17 cellular contexts compared by ENCODE assay signal in the genomic region with DNA sequence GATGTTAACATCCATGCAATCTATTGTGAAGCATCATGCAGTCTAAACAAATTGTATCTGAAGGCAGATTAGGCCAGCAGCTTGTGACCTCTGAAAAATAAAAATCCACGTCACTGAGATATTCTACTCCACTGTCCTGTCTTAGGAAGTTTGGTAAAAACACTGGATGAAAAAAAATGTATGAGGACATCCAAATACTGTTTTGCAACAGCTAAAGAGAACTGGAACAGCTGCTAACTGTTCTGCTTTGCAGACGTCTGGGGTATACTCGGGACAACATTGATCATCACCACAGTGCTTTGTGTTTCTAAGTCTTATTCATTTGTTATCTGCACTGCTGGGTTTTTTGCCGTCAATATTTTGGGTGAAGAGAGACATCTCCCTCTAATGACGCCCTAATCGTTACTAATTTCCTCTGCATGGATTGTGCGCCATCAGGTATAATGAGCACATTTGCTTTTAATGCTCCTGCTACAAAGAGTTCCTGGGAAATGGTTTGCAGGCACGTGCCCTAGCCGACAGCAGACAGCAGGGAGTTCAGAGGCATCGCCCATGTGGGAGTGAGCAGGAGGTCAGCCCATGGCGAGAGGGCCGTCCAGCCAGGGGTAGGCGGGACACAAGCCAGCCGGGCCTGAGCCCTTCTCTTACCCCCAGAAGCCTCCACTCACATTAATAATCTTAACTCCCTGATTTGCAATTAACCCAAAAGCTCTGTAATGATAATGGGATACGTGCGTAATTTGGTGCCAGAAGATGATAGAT.
"Had no signal": no experiment of that assay in that cellular context is flagged by ENCODE, and none has a peak within 500 bp of the region (broad histone marks: within the 10 kb centered on the region; RNA-seq: fewer than 3 reads in every experiment).

No MANE protein-coding gene starts in this region.

- ATAC-seq: activated T-helper 17 cell treated with anti-CD3 and anti-CD28 coated beads, Interleukin-2, amount 50 U/mL, for 72 hours; left colon; natural killer cell; SK-N-SH treated with all-trans-retinoic acid at 6 μM for 48 hours; WTC11 had no signal

- H3K9me3 ChIP-seq: psoas muscle, transverse colon had no signal

- H3K4me3 ChIP-seq: psoas muscle, skin epidermis, transverse colon had no signal

- H3K27ac ChIP-seq: psoas muscle, skin epidermis had no signal

- DNase-seq: activated CD4-positive, alpha-beta T cell treated with anti-CD3 and anti-CD28 coated beads, Interleukin-2, amount 10 ng/mL, durations not matched to agents 7 days and 5 days; activated CD8-positive, alpha-beta memory T cell treated with anti-CD3 and anti-CD28 coated beads for 24 hours; activated naive CD4-positive, alpha-beta T cell treated with anti-CD3 and anti-CD28 coated beads, Interleukin-2, amount 10 ng/mL, durations not matched to agents 7 days and 5 days; central memory CD4-positive, alpha-beta T cell; cortex of kidney; effector CD8-positive, alpha-beta T cell; immature natural killer cell; left colon; natural killer cell; nucleus accumbens; substantia nigra; transverse colon had no signal

- H3K36me3 ChIP-seq: transverse colon had no signal

- H3K4me1 ChIP-seq: psoas muscle, transverse colon had no signal

- H3K27me3 ChIP-seq: transverse colon had no signal
